1 cellular context compared by ENCODE assay signal in the genomic region with DNA sequence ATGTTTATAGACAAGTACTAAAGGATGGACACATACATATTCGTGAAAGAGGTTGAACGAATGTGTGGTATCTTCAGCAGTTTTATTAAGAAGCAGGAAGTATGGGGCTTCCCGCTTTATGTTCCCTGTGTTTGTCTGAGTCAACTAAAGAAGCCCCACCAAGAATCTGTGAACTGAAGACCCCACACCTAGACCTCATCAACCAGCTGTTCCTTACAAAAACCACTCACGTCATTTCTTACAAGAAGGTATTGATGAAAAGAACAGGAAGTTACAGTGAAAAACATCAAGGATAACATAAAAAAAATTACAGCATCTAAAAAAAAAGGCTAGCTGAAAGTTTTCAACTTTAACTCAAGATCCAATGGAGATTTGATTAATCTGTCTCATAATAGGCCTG.
TF ChIP-seq lines count a peak whose summit lies in the region.

No MANE protein-coding gene starts in this region.

TF ChIP-seq in SK-N-SH, 30 proteins besides CTCF, POLR2A, EP300 and RAD21:
- TF ChIP-seq, protein P1, sequence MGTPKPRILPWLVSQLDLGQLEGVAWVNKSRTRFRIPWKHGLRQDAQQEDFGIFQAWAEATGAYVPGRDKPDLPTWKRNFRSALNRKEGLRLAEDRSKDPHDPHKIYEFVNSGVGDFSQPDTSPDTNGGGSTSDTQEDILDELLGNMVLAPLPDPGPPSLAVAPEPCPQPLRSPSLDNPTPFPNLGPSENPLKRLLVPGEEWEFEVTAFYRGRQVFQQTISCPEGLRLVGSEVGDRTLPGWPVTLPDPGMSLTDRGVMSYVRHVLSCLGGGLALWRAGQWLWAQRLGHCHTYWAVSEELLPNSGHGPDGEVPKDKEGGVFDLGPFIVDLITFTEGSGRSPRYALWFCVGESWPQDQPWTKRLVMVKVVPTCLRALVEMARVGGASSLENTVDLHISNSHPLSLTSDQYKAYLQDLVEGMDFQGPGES (IDR thresholded peaks at IDR 0.05; ENCODE audit: low read depth, low read length), result no peak
